ENCODE assay signal across 8 cellular contexts in genomic region chr2:70089946-70090523, GRCh38. TPM values are rescaled to one million over a fixed set of nuclear protein-coding genes. Genes with fewer than 3 reads are reported as not detected.
A peak's percentile ranks its signal among the peaks of the same experiment; 100 is the strongest.
DNase-seq lines count a peak whose midpoint lies in the region; ATAC-seq and TF ChIP-seq lines count a peak whose summit lies in the region.

No MANE protein-coding gene starts in this region.

- ATAC-seq in GM18907 (IDR thresholded peaks at IDR 0.05; ENCODE audit: unreplicated experiment) = no peak

- peaks cover 31 to 55% of the 10 kb centered on the region in 2 donors for H3K36me3 Mint-ChIP-seq in CD4-positive, alpha-beta memory T cell
- H3K36me3 Mint-ChIP-seq in neural crest cell (ENCODE audit: low read depth) = peaks cover 20% of the 10 kb centered on the region

- H3K4me3 ChIP-seq in CD4-positive, alpha-beta memory T cell (ENCODE audit: low read length in 2 of 2) = no peak overlapping the region
- H3K4me3 ChIP-seq in coronary artery = peak overlapping the region; percentile 84

- CTCF ChIA-PET in CD4-positive, alpha-beta memory T cell (lab: Charles Lee; ENCODE audit: partially characterized antibody) = interaction anchor here (0.7 to 5.6 kb wide), 9 partner anchors 14 to 52 kb away, joined by 3 to 33 read pairs (median 8); no protein-coding TSS in a partner anchor

- peaks cover 56% of the 10 kb centered on the region for H3K4me1 ChIP-seq in CD4-positive, alpha-beta memory T cell (ENCODE audit: insufficient read depth, low read length)

- H3K27ac Mint-ChIP-seq in CD4-positive, alpha-beta memory T cell = peak overlapping the region; percentile 96 to 100 (median 100)
- H3K27ac Mint-ChIP-seq in neural crest cell (ENCODE audit: unreplicated experiment) = peak overlapping the region; percentile 69

- peak overlapping the region; percentile 99 for H3K27ac ChIP-seq in CD4-positive, alpha-beta memory T cell (ENCODE audit: low read depth, low read length)
- peak overlapping the region in 1 of 2 donors; percentile 99 for H3K27ac ChIP-seq in coronary artery

- H3K27me3 ChIP-seq in CD4-positive, alpha-beta memory T cell (ENCODE audit: insufficient read depth, low read length) = no peaks in the 10 kb centered on the region

- DNase-seq in CD4-positive, alpha-beta memory T cell = no peak
- DNase-seq in MV-4-11 (lab: John Stamatoyannopoulos, UW) (peak; percentile 29), coronary artery (ENCODE audit: low spot score) (no peak), neural crest cell (ENCODE audit: low read depth, low spot score) (no peak), putamen (ENCODE audit: low spot score) (no peak), NCI-H128 (lab: John Stamatoyannopoulos, UW; ENCODE audit: unreplicated experiment) (no peak), SKM-1 treated with dmso at 0.1 percent for 144 hours (lab: John Stamatoyannopoulos, UW; ENCODE audit: unreplicated experiment) (no peak)

- H3K4me3 Mint-ChIP-seq in CD4-positive, alpha-beta memory T cell = peak overlapping the region; percentile 93 to 99 (median 95)
- peak overlapping the region; percentile 95 for H3K4me3 Mint-ChIP-seq in neural crest cell

- H3K36me3 ChIP-seq in CD4-positive, alpha-beta memory T cell (ENCODE audit: insufficient read depth, low read length) = no peaks in the 10 kb centered on the region

- H3K9me3 Mint-ChIP-seq in CD4-positive, alpha-beta memory T cell = peaks cover 0 to 6% (median 1%) of the 10 kb centered on the region in 8 donors
- no peaks in the 10 kb centered on the region for H3K9me3 Mint-ChIP-seq in neural crest cell

- H3K27me3 Mint-ChIP-seq in CD4-positive, alpha-beta memory T cell = peaks cover 3% of the 10 kb centered on the region in 2 donors
- H3K27me3 Mint-ChIP-seq in neural crest cell (ENCODE audit: low read depth) = peaks cover 8% of the 10 kb centered on the region

- peaks cover 43 to 90% (median 57%) of the 10 kb centered on the region in 4 donors for H3K4me1 Mint-ChIP-seq in CD4-positive, alpha-beta memory T cell
- peaks cover 45% of the 10 kb centered on the region for H3K4me1 Mint-ChIP-seq in neural crest cell

- TF ChIP-seq CTCF in coronary artery (IDR thresholded peaks at IDR 0.05) (no peak), neural crest cell (conservative IDR thresholded peaks at IDR 0.05) (no peak)

- POLR2A ChIA-PET in CD4-positive, alpha-beta memory T cell (lab: Charles Lee; ENCODE audit: partially characterized antibody) = interaction anchor here (0.6 to 29.5 kb wide), 10 partner anchors 11 to 176 kb away, joined by 3 to 2231 read pairs (median 22); partner anchors contain the start of genes C2orf42 and MXD1

- H3K9me3 ChIP-seq in CD4-positive, alpha-beta memory T cell (ENCODE audit: control insufficient read depth in 1 of 2, low read length in 2 of 2) = no peaks in the 10 kb centered on the region

- intact Hi-C loops in CD4-positive, alpha-beta memory T cell (cut with micrococcal nuclease) = loop anchor here (1.0 to 10.0 kb wide), 3 partner anchors 45 to 365 kb away; partner anchors contain the start of gene SNRPG

RNA-seq across cellular contexts. Expression of gene PCBP1, which starts 2.8 kb away (rescaled TPM):
- 100 to 1,000 TPM; 372 to 383 TPM for total RNA-seq in CD4-positive, alpha-beta memory T cell
- polyA plus RNA-seq in CD4-positive, alpha-beta memory T cell = 100 to 1,000 TPM; 116 to 153 TPM
- 365 and 382 TPM in 2 replicates for total RNA-seq in neural crest cell
